Comparison of ENCODE assay signal across 8 cellular contexts in the genomic region with DNA sequence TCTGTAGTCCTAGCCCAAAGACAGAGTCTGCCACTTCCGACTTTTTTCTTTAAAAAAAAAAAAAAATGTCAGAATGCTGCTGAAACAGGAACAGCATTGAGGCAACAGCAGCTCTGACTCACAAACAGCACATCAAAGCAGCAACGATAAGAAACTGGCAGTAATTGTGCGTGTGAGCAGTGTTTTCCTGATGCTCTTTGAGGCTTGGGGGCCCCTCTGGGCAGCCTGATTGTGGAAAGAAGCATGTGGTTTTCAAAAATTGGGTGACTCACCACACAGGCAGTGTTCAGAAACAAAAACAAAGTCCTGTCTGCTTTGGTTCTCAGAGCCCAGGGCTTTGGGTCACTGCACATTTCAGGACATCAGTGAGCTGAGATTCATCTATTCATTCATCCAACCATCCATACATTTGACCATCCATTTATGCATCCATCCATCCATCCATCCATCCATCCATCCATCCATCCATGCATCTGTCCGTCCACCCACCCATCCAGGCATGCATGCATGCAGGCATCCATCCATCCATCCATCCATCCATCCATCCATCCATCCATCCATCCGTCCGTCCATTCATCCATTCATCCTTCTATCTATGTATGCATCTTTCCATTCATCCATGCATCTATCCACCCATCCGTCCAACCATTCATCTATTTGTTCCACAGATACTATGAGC.
DNase-seq lines count a peak whose midpoint lies in the region; ATAC-seq and TF ChIP-seq lines count a peak whose summit lies in the region.

No MANE protein-coding gene starts in this region.

- H3K9me3 ChIP-seq in MG63: no peaks in the 10 kb centered on the region
- no peaks in the 10 kb centered on the region for H3K9me3 ChIP-seq in testis

- H3K27me3 ChIP-seq in MG63: no peaks in the 10 kb centered on the region
- H3K27me3 ChIP-seq in testis: no peaks in the 10 kb centered on the region

- no peaks in the 10 kb centered on the region for H3K27me3 Mint-ChIP-seq in neural crest cell (ENCODE audit: low read depth)

- H3K27ac Mint-ChIP-seq in neural crest cell (ENCODE audit: unreplicated experiment): peak overlapping the region; percentile 7

- no peaks in the 10 kb centered on the region for H3K4me1 ChIP-seq in testis

- in situ Hi-C loops in ACHN (cut with HindIII; ENCODE audit: low pct_ligation_motif_present, low pct_unique_long_range_greater_than_20kb, low sequenced_read_pairs): no loop called here

- TF ChIP-seq CTCF in neural crest cell (conservative IDR thresholded peaks at IDR 0.05) (no peak), testis (IDR thresholded peaks at IDR 0.05) (no peak)

- intact Hi-C loops in testis (cut with DNase I; ENCODE audit: low total_unique reads): no loop called here

- no peaks in the 10 kb centered on the region for H3K36me3 ChIP-seq in MG63
- no peaks in the 10 kb centered on the region for H3K36me3 ChIP-seq in testis (ENCODE audit: low read depth, missing control alignments)

- H3K36me3 Mint-ChIP-seq in neural crest cell (ENCODE audit: low read depth): no peaks in the 10 kb centered on the region

- DNase-seq in ACHN (peak; percentile 75), MG63 (peak; percentile 94), dermis microvascular lymphatic vessel endothelial cell (ENCODE audit: low read depth in 2 of 2) (peak; percentile 15 to 94), neural crest cell (ENCODE audit: low read depth, low spot score) (no peak), testis (peak; percentile 39), NCI-H345 (lab: John Stamatoyannopoulos, UW) (no peak)
- DNase-seq in activated CD4-positive, alpha-beta T cell treated with anti-CD3 and anti-CD28 coated beads, Interleukin-2, amount 50 U/mL, for 24 hours (ENCODE audit: low read depth in 1 of 2, low spot score in 1 of 2): peak; percentile 49 to 88

- peak; percentile 69 for ATAC-seq in GM21360 (IDR thresholded peaks at IDR 0.05; ENCODE audit: unreplicated experiment)

- H3K9me3 Mint-ChIP-seq in neural crest cell: peaks cover 5% of the 10 kb centered on the region

- no peak for TF ChIP-seq POLR2A in testis (IDR thresholded peaks at IDR 0.05)

- 72 to 77% methylated on average over 7 of the region's 7 CpGs for WGBS in testis, 2 donors

- H3K4me3 ChIP-seq in MG63 (no peak overlapping the region), testis (no peak overlapping the region)

- H3K27ac ChIP-seq in testis: no peak overlapping the region

- peaks cover 20% of the 10 kb centered on the region for H3K4me1 Mint-ChIP-seq in neural crest cell

- peak overlapping the region; percentile 24 for H3K4me3 Mint-ChIP-seq in neural crest cell

Comparison
In these comparisons a context has a peak if more than half of its experiments do, and no peak if none do; other contexts are left out.
1. DNase-seq: peak in ACHN (single experiment), MG63 (single experiment), activated CD4-positive, alpha-beta T cell treated with anti-CD3 and anti-CD28 coated beads, Interleukin-2, amount 50 U/mL, for 24 hours (2 of 2), dermis microvascular lymphatic vessel endothelial cell (2 of 2) and testis (single experiment); none in neural crest cell (single experiment) and NCI-H345 (single experiment).